ENCODE assay signal across 18 cellular contexts in the genomic region with DNA sequence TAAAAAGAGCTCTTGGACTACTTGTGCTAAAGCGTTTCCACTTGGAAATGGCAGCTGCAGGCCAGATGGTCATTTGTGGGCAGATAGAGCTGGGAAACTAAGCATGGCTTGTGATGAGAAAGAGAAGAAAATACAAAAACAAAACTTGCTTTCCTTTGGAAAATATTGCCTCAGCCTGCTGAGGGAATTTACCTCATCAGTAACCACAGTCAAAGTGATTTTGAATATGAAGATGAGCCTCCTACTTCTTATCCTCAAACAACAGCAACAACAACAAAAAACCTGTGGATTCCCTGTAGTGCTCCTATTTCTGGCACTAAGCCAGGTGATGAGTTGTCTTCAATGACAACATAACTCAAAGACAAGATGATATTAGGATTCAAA.
DNase-seq lines count a peak whose midpoint lies in the region; ATAC-seq and TF ChIP-seq lines count a peak whose summit lies in the region.
"Had no signal": no experiment of that assay in that cellular context is flagged by ENCODE, and none has a peak within 500 bp of the region (broad histone marks: within the 10 kb centered on the region; RNA-seq: fewer than 3 reads in every experiment).

No MANE protein-coding gene starts in this region.

- H3K27me3 ChIP-seq in heart left ventricle (no peaks in the 10 kb centered on the region), adipocyte (replicated peaks; ENCODE audit: control insufficient read depth, insufficient read depth, low read length) (no peaks in the 10 kb centered on the region), right atrium auricular region (no peaks in the 10 kb centered on the region), tibial nerve (no peaks in the 10 kb centered on the region)
- H3K27me3 ChIP-seq: cardiac muscle cell, neutrophil, upper lobe of left lung had no signal

- H3K9ac ChIP-seq in adipocyte (ENCODE audit: low read length), result no peak overlapping the region

- H3K4me3 ChIP-seq in heart left ventricle (no peak overlapping the region), adipocyte (ENCODE audit: low read length) (peak overlapping the region; percentile 7), right atrium auricular region (no peak overlapping the region), tibial nerve (no peak overlapping the region)
- H3K4me3 ChIP-seq: cardiac muscle cell, upper lobe of left lung had no signal

- peak in 1 of 2 donors; percentile 66 for TF ChIP-seq EP300 in tibial nerve (IDR thresholded peaks at IDR 0.05)

- intact Hi-C loops in heart left ventricle (cut with DNase I) (no loop called here), Right ventricle myocardium inferior (cut with DNase I) (no loop called here)

- H3K4me1 ChIP-seq in heart left ventricle (peaks cover 0 to 17% (median 0%) of the 10 kb centered on the region in 12 donors), adipocyte (ENCODE audit: control insufficient read depth, insufficient read depth, low read length) (peaks cover 22% of the 10 kb centered on the region), right atrium auricular region (no peaks in the 10 kb centered on the region), tibial nerve (peaks cover 0 to 15% (median 0%) of the 10 kb centered on the region in 4 donors)
- H3K4me1 ChIP-seq: upper lobe of left lung had no signal

- H3K36me3 ChIP-seq in heart left ventricle (no peaks in the 10 kb centered on the region), adipocyte (ENCODE audit: control insufficient read depth, insufficient read depth, low read length, severe bottlenecking) (no peaks in the 10 kb centered on the region), right atrium auricular region (no peaks in the 10 kb centered on the region), tibial nerve (no peaks in the 10 kb centered on the region)
- H3K36me3 ChIP-seq: cardiac muscle cell, neutrophil, upper lobe of left lung had no signal

- H3K9me3 ChIP-seq in heart left ventricle, result peaks cover 0 to 17% (median 0%) of the 10 kb centered on the region in 12 donors
- no peaks in the 10 kb centered on the region for H3K9me3 ChIP-seq in adipocyte (ENCODE audit: control insufficient read depth, low read length)
- no peaks in the 10 kb centered on the region for H3K9me3 ChIP-seq in right atrium auricular region
- no peaks in the 10 kb centered on the region for H3K9me3 ChIP-seq in tibial nerve
- H3K9me3 ChIP-seq: neutrophil, upper lobe of left lung had no signal

- DNase-seq in heart left ventricle, result peak; percentile 38 to 55 (median 46)
- DNase-seq in Right ventricle myocardium inferior (ENCODE audit: missing footprints), result no peak
- no peak for DNase-seq in adipocyte (ENCODE audit: low read depth)
- no peak for DNase-seq in right atrium auricular region (ENCODE audit: low spot score)
- peak; percentile 34 to 42 for DNase-seq in tibial nerve (ENCODE audit: low spot score in 2 of 2)
- no peak for DNase-seq in H4 (ENCODE audit: low spot score)
- no peak for DNase-seq in A172 (ENCODE audit: low spot score)
- DNase-seq in stimulated activated CD4-positive, alpha-beta T cell treated with anti-CD3 and anti-CD28 coated beads, Interleukin-4, amount 100 ng/mL, for 1 hour, result no peak
- DNase-seq: activated CD4-positive, alpha-beta T cell treated with anti-CD3 and anti-CD28 coated beads, Interleukin-2, amount 50 U/mL, for 4 hours; activated naive CD8-positive, alpha-beta T cell treated with anti-CD3 and anti-CD28 coated beads, Interleukin-2, amount 10 ng/mL, durations not matched to agents 7 days and 5 days; activated T-cell treated with anti-CD3 and anti-CD28 coated beads, Interleukin-2, amount 50 U/mL, for 4 hours; Calu3; islet precursor cell; Kasumi-1; SW 1271; upper lobe of left lung had no signal

- 54 to 78% (median 59%) methylated on average over 1 of the region's 1 CpG for WGBS in heart left ventricle, 4 donors
- 44 to 53% methylated on average over 1 of the region's 1 CpG for WGBS in tibial nerve, 2 donors

- H3K27ac ChIP-seq in heart left ventricle (peak overlapping the region in 8 of 12 donors; percentile 20 to 75 (median 51)), right atrium auricular region (peak overlapping the region; percentile 44 to 49), tibial nerve (peak overlapping the region in 2 of 4 donors; percentile 44 to 58)
- H3K27ac ChIP-seq: cardiac muscle cell, neutrophil, upper lobe of left lung had no signal

- no peak for TF ChIP-seq CTCF in heart left ventricle (IDR thresholded peaks at IDR 0.05)
- no peak for TF ChIP-seq CTCF in right atrium auricular region (IDR thresholded peaks at IDR 0.05)
- no peak for TF ChIP-seq CTCF in tibial nerve (IDR thresholded peaks at IDR 0.05)

- ATAC-seq in heart left ventricle (peak; percentile 33 to 86 (median 80)), Right ventricle myocardium inferior (no peak)
- ATAC-seq: activated T-cell treated with anti-CD3 and anti-CD28 coated beads, Interleukin-2, amount 50 U/mL, for 4 hours had no signal

- TF ChIP-seq POLR2A in heart left ventricle (IDR thresholded peaks at IDR 0.05), result no peak
- no peak for TF ChIP-seq POLR2A in tibial nerve (IDR thresholded peaks at IDR 0.05)

Comparison
In these comparisons a context has a peak if more than half of its experiments do, and no peak if none do; other contexts are left out.
1. DNase-seq: peak in heart left ventricle (5 of 5) and tibial nerve (2 of 2); none in Right ventricle myocardium inferior (single experiment), adipocyte (single experiment), right atrium auricular region (single experiment), H4 (single experiment), A172 (single experiment) and stimulated activated CD4-positive, alpha-beta T cell treated with anti-CD3 and anti-CD28 coated beads, Interleukin-4, amount 100 ng/mL, for 1 hour (single experiment).